10 cellular contexts compared by ENCODE assay signal in the genomic region with DNA sequence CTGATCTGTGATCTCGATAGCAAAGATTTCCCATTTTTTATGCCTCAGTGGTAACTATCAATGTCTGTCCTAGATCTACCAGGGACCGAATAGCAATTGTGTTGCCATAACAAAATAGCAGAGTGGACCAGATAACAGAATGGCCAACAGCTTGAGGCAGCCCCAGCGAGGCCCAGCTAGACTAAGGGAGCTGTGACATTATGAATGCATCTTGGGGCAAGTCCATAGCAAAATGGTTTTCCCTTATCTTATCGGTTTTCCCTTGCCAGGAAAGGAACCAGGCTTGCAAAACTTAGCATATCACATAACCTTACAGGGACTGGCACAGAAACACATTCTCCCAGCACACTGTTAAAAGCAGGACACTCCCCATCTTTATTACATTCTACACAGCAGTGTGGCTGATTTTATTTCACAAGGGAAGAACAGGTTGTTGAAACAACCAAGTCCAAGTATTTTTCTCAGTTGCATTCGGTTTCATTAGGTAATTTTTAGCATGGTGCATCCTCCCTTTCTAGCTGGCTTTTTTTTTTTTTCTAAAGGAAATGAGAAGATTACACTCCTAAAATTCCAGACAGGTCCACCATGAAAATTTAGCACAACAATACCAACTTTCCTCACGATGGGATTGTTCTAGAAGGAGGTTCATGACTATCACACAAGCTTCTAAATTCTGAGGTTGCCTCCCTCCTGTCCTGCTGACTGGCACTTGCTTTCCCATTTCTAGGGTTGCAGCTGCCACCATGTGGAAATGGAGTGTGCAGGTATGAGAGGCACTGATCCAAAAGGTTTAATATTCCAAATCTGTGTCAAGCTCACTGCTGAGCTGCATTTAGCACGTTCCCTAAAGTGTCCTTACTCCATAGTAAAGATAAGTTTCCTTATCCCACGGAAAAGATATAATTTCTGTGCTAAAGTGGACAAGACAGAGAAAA.
DNase-seq lines count a peak whose midpoint lies in the region; ATAC-seq and TF ChIP-seq lines count a peak whose summit lies in the region.
"Had no signal": no experiment of that assay in that cellular context is flagged by ENCODE, and none has a peak within 500 bp of the region (broad histone marks: within the 10 kb centered on the region; RNA-seq: fewer than 3 reads in every experiment).

No MANE protein-coding gene starts in this region.

- no peak overlapping the region for H3K4me3 ChIP-seq in Caco-2 (ENCODE audit: low read depth, low read length)
- no peak overlapping the region for H3K4me3 ChIP-seq in Panc1 (ENCODE audit: low read depth in 2 of 2, low read length in 2 of 2)
- H3K4me3 ChIP-seq in mesenchymal stem cell (ENCODE audit: insufficient read depth in 1 of 2, low read depth in 1 of 2, low read length in 2 of 2): no peak overlapping the region

- H3K79me1 ChIP-seq in mesenchymal stem cell (replicated peaks; ENCODE audit: low read length, poor library complexity, severe bottlenecking): no peaks in the 10 kb centered on the region

- no peak overlapping the region for H2BK120ac ChIP-seq in mesenchymal stem cell (ENCODE audit: low read depth, low read length)

- H2BK15ac ChIP-seq in mesenchymal stem cell (ENCODE audit: low read depth, poor library complexity, severe bottlenecking): no peak overlapping the region

- no peak overlapping the region for H4K8ac ChIP-seq in mesenchymal stem cell (ENCODE audit: low read length)

- CTCF ChIA-PET in Caco-2 (lab: Charles Lee): interaction anchor here (0.6 to 1.6 kb wide), 4 partner anchors 11 to 202 kb away, joined by 3 to 12 read pairs (median 8); no protein-coding TSS in a partner anchor
- CTCF ChIA-PET in Panc1 (lab: Charles Lee): interaction anchor here (0.6 to 0.8 kb wide), 5 partner anchors 11 to 944 kb away, joined by 3 to 8 read pairs (median 3); no protein-coding TSS in a partner anchor

- H3K36me3 ChIP-seq in Caco-2 (ENCODE audit: control insufficient read depth, insufficient read depth, low read length) (no peaks in the 10 kb centered on the region), Panc1 (ENCODE audit: control insufficient read depth, insufficient read depth, low read length) (no peaks in the 10 kb centered on the region), mesenchymal stem cell (ENCODE audit: control insufficient read depth in 1 of 2, insufficient read depth in 2 of 2, low read depth in 1 of 2, low read length in 2 of 2) (no peaks in the 10 kb centered on the region)

- H3K27ac Mint-ChIP-seq in Caco-2 (ENCODE audit: unreplicated experiment): no peak overlapping the region

- H3K4me3 Mint-ChIP-seq in Caco-2 (ENCODE audit: unreplicated experiment): no peak overlapping the region

- H3K9me3 Mint-ChIP-seq in Caco-2 (ENCODE audit: unreplicated experiment): peaks cover 13% of the 10 kb centered on the region

- no peak overlapping the region for H3K4ac ChIP-seq in mesenchymal stem cell (ENCODE audit: low read depth in 1 of 2, low read length in 2 of 2)

- POLR2A ChIA-PET in Caco-2 (lab: Charles Lee) (no interaction called here), Panc1 (lab: Charles Lee) (no interaction called here)

- H3K14ac ChIP-seq in mesenchymal stem cell (ENCODE audit: low read length in 2 of 2): no peak overlapping the region

- H3K27me3 ChIP-seq in Caco-2 (replicated peaks; ENCODE audit: control insufficient read depth, insufficient read depth, low read length) (no peaks in the 10 kb centered on the region), Panc1 (ENCODE audit: control insufficient read depth, insufficient read depth, low read length) (no peaks in the 10 kb centered on the region), mesenchymal stem cell (ENCODE audit: control insufficient read depth in 1 of 2, insufficient read depth in 1 of 2, low read length in 2 of 2) (peaks cover 0 to 11% of the 10 kb centered on the region in 2 experiments)

- no peaks in the 10 kb centered on the region for H3K27me3 Mint-ChIP-seq in Caco-2 (ENCODE audit: insufficient read depth, unreplicated experiment)

- no peaks in the 10 kb centered on the region for H3K4me1 Mint-ChIP-seq in Caco-2 (ENCODE audit: low read depth, unreplicated experiment)

- no peak overlapping the region for H2AFZ ChIP-seq in mesenchymal stem cell (ENCODE audit: low read depth, low read length)

- no peak overlapping the region for H3K27ac ChIP-seq in Panc1 (ENCODE audit: low read length)
- H3K27ac ChIP-seq in mesenchymal stem cell (ENCODE audit: low read length, poor library complexity, severe bottlenecking): no peak overlapping the region

- no peak overlapping the region for H3K23ac ChIP-seq in mesenchymal stem cell (ENCODE audit: low read length in 2 of 2)

- H4K91ac ChIP-seq in mesenchymal stem cell (ENCODE audit: low read length): no peak overlapping the region

- no peak overlapping the region for H3K9ac ChIP-seq in mesenchymal stem cell (ENCODE audit: low read length)

- in situ Hi-C loops in Panc1 (cut with HindIII; ENCODE audit: low pct_unique_long_range_greater_than_20kb, low sequenced_read_pairs): no loop called here

- no peak overlapping the region for H2BK12ac ChIP-seq in mesenchymal stem cell (ENCODE audit: low read length in 2 of 2)

- BruUV-seq in Caco-2 (replicated peaks; lab: Mats Ljungman, UMichigan) (no TSS peak), Panc1 (replicated peaks; lab: Mats Ljungman, UMichigan) (no TSS peak)

- H3K4me1 ChIP-seq in Caco-2 (peaks cover 4% of the 10 kb centered on the region; the same call in 1 of the 2 replicates), Panc1 (ENCODE audit: control insufficient read depth, insufficient read depth, low read length) (no peaks in the 10 kb centered on the region), mesenchymal stem cell (ENCODE audit: control insufficient read depth, insufficient read depth, low read depth, low read length) (no peaks in the 10 kb centered on the region)

- H2BK5ac ChIP-seq in mesenchymal stem cell (ENCODE audit: low read depth, low read length, poor library complexity, severe bottlenecking): no peak overlapping the region

- WGBS in mesenchymal stem cell: 83% methylated on average over 6 of the region's 8 CpGs

- ATAC-seq in GM21515 (IDR thresholded peaks at IDR 0.05; ENCODE audit: unreplicated experiment): peak; percentile 13
- ATAC-seq in Panc1: peak; percentile 71; the same call in 1 of the 2 replicates
- ATAC-seq in GM18870 (IDR thresholded peaks at IDR 0.05; ENCODE audit: unreplicated experiment): no peak

- intact Hi-C loops in Caco-2 (cut with micrococcal nuclease; ENCODE audit: unreplicated experiment): loop anchor here (1.0 to 10.0 kb wide), 2 partner anchors 108 to 202 kb away; no protein-coding TSS in a partner anchor
- intact Hi-C loops in Panc1 (cut with micrococcal nuclease; ENCODE audit: unreplicated experiment): no loop called here

- no peaks in the 10 kb centered on the region for H3K36me3 Mint-ChIP-seq in Caco-2 (ENCODE audit: insufficient read depth, unreplicated experiment)

- peak in 1 of 2 experiments; percentile 61 for TF ChIP-seq CTCF in Caco-2 (IDR thresholded peaks at IDR 0.05; ENCODE audit: insufficient read depth in 1 of 2, low read depth in 1 of 2, low read length in 1 of 2, severe bottlenecking in 1 of 2, unreplicated experiment in 1 of 2)
- TF ChIP-seq CTCF in Panc1 (IDR thresholded peaks at IDR 0.05): peak; percentile 36

- H2AK5ac ChIP-seq in mesenchymal stem cell (ENCODE audit: low read length, severe bottlenecking): no peak overlapping the region

- peak; percentile 49 to 52 for DNase-seq in Caco-2
- DNase-seq in Panc1 (ENCODE audit: low read depth, low spot score): no peak
- peak; percentile 20 for DNase-seq in iris pigment epithelial cell (ENCODE audit: low read depth)
- DNase-seq in HuH-7 (ENCODE audit: low spot score): no peak
- no peak for DNase-seq in mesenchymal stem cell
- no peak for DNase-seq in mesenteric fat pad (ENCODE audit: low spot score)
- DNase-seq: activated T-cell treated with anti-CD3 and anti-CD28 coated beads for 4 hours, NCI-H146 had no signal

- no peak overlapping the region for H3K18ac ChIP-seq in mesenchymal stem cell (ENCODE audit: low read depth in 1 of 2, low read length in 2 of 2)

- no peak overlapping the region for H3K4me2 ChIP-seq in mesenchymal stem cell (ENCODE audit: low read length, poor library complexity, severe bottlenecking)

- no peaks in the 10 kb centered on the region for H3K9me3 ChIP-seq in Caco-2
- H3K9me3 ChIP-seq in Panc1 (ENCODE audit: control insufficient read depth, insufficient read depth, low read depth, low read length): no peaks in the 10 kb centered on the region
- no peaks in the 10 kb centered on the region for H3K9me3 ChIP-seq in mesenchymal stem cell (ENCODE audit: control insufficient read depth, low read length)

Comparison
In these comparisons a context has a peak if more than half of its experiments do, and no peak if none do; other contexts are left out.
1. DNase-seq: peak in Caco-2 (2 of 2) and iris pigment epithelial cell (single experiment); none in Panc1 (single experiment), HuH-7 (single experiment), mesenchymal stem cell (single experiment) and mesenteric fat pad (single experiment).